12 cellular contexts compared by ENCODE assay signal in the genomic region with DNA sequence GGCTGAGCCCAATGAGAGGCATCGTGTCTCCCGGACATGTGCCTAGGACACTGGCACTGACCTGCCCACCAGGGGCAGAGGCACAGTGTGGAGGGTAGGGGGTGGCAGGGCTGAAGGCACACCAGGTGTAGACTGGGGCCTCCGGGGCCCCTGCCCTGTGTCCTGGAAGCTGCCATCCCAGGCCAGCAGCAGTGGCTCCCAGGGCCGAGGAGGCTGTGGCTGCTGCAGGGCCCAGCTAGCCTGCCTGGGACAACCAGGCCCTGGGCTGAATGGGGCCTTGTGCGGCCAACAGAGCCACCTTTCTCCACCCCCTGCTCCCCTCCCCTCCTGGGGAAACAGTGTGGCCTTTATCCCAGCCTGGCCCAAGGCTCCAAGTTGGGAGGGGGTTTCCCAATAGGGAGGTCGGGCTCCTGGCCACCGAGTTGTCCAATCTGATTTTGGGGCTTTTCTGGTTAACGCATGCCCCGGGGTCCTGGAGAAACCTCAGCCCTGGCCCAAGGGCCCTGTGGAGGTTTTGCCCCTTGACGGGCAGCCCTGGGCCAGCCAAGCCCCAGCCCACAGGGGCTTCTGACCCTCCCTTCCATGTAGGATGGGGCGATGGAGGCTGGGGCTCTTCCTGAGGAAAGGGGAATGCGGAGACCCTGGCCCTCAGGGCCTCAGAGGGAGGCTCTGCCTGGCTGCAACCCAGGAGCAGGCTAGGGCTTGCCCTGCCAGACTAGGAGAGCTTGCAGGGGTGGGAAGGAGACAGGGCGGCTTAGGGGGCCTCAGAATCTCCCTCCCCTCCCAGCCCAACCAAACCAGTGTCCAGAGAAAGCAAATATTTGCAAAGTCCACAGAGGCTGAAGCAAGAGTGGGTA. TPM values are rescaled to one million over a fixed set of nuclear protein-coding genes. Genes with fewer than 3 reads are reported as not detected.
A peak's percentile ranks its signal among the peaks of the same experiment; 100 is the strongest.
DNase-seq lines count a peak whose midpoint lies in the region; ATAC-seq and TF ChIP-seq lines count a peak whose summit lies in the region.
"Had no signal": no experiment of that assay in that cellular context is flagged by ENCODE, and none has a peak within 500 bp of the region (broad histone marks: within the 10 kb centered on the region; RNA-seq: fewer than 3 reads in every experiment).

No MANE protein-coding gene starts in this region.

- H3K27ac Mint-ChIP-seq in activated T-cell treated with anti-CD3 and anti-CD28 coated beads, Interleukin-2, amount 50 U/mL, for 24 hours: no peak overlapping the region
- H3K27ac Mint-ChIP-seq: activated B cell treated with CpG ODN at 0.5 μM for 24 hours had no signal

- H3K23ac ChIP-seq in IMR-90 (ENCODE audit: low read depth, low read length): no peak overlapping the region

- DNase-seq in IMR-90: no peak
- no peak for DNase-seq in lower lobe of right lung
- no peak for DNase-seq in stomach
- DNase-seq in activated T-cell treated with anti-CD3 and anti-CD28 coated beads, Interleukin-2, amount 50 U/mL, for 24 hours: no peak
- DNase-seq in EL: no peak
- DNase-seq: activated B cell treated with CpG ODN at 0.5 μM for 24 hours, KG1, NCI-H526, testis had no signal

- H3K4me1 Mint-ChIP-seq in activated T-cell treated with anti-CD3 and anti-CD28 coated beads, Interleukin-2, amount 50 U/mL, for 24 hours (ENCODE audit: low read depth): peaks cover 11% of the 10 kb centered on the region

- no peak for ATAC-seq in IMR-90 (ENCODE audit: low read depth)
- ATAC-seq in lower lobe of right lung: no peak
- no peak for ATAC-seq in HG03571 (IDR thresholded peaks at IDR 0.05; ENCODE audit: unreplicated experiment)
- ATAC-seq in HG02852 (IDR thresholded peaks at IDR 0.05; ENCODE audit: unreplicated experiment): no peak

- peak overlapping the region in 1 of 2 experiments; percentile 10; a peak in 1 of 4 replicates for H4K8ac ChIP-seq in IMR-90 (ENCODE audit: low read depth in 2 of 2, low read length in 2 of 2)

- 88% methylated on average over 4 of the region's 13 CpGs; no CpG with 5 or more reads in 1 of the 2 experiments for WGBS in IMR-90 (ENCODE audit: extremely low coverage in 2 of 2, insufficient read length in 1 of 2), 2 experiments
- 49 to 61% (median 54%) methylated on average over 8 to 13 of the region's 13 CpGs for WGBS in stomach, 5 donors

- H3K27ac ChIP-seq in IMR-90 (ENCODE audit: insufficient read depth, low read length) (peak overlapping the region; percentile 32; the same call in 1 of the 2 replicates), lower lobe of right lung (peak overlapping the region; percentile 39), stomach (peak overlapping the region in 4 of 5 donors; percentile 64 to 95 (median 84))
- H3K27ac ChIP-seq: testis had no signal

- H3K4me3 ChIP-seq in IMR-90 (ENCODE audit: insufficient read depth, low read depth, low read length) (no peak overlapping the region), endocrine pancreas (ENCODE audit: control insufficient read depth, insufficient read depth, low read length) (no peak overlapping the region), lower lobe of right lung (no peak overlapping the region), stomach (peak overlapping the region in 3 of 4 donors; percentile 0 to 3 (median 1))
- H3K4me3 ChIP-seq: testis had no signal

- intact Hi-C loops in IMR-90 (cut with micrococcal nuclease): no loop called here
- intact Hi-C loops in lower lobe of right lung (cut with DNase I): no loop called here
- intact Hi-C loops in stomach (cut with DNase I; ENCODE audit: low total_unique reads): no loop called here

- H3K4me1 ChIP-seq in IMR-90 (ENCODE audit: control insufficient read depth, insufficient read depth, low read length) (peaks cover 37% of the 10 kb centered on the region), endocrine pancreas (ENCODE audit: control insufficient read depth, insufficient read depth, low read length) (no peaks in the 10 kb centered on the region), lower lobe of right lung (peaks cover 52% of the 10 kb centered on the region), stomach (peaks cover 55 to 67% (median 61%) of the 10 kb centered on the region in 4 donors)

- H2AFZ ChIP-seq in IMR-90 (replicated peaks; ENCODE audit: low read length, poor library complexity): no peak overlapping the region

- H3K4ac ChIP-seq in IMR-90 (ENCODE audit: low read depth, low read length): peak overlapping the region; percentile 33; the same call in 1 of the 2 replicates

- no peak for TF ChIP-seq RAD21 in IMR-90 (IDR thresholded peaks at IDR 0.05; ENCODE audit: low read length)

- H3K9me3 Mint-ChIP-seq in activated T-cell treated with anti-CD3 and anti-CD28 coated beads, Interleukin-2, amount 50 U/mL, for 24 hours: no peaks in the 10 kb centered on the region
- H3K9me3 Mint-ChIP-seq: activated B cell treated with CpG ODN at 0.5 μM for 24 hours had no signal

- H3K56ac ChIP-seq in IMR-90 (ENCODE audit: extremely low read depth, insufficient read depth, low read length): no peak overlapping the region

- in situ Hi-C loops in IMR-90 (cut with MboI; ENCODE audit: low sequenced_read_pairs): loop anchor here (5.0 to 25.0 kb wide), 2 partner anchors 86 to 681 kb away; partner anchors contain the start of gene CALB2

- no TSS peak for BruUV-seq in IMR-90 (replicated peaks; lab: Mats Ljungman, UMichigan)

- no peaks in the 10 kb centered on the region for H3K9me3 ChIP-seq in IMR-90 (ENCODE audit: control insufficient read depth, insufficient read depth, low read length)
- H3K9me3 ChIP-seq in endocrine pancreas (ENCODE audit: control insufficient read depth, low read length): no peaks in the 10 kb centered on the region
- no peaks in the 10 kb centered on the region for H3K9me3 ChIP-seq in lower lobe of right lung
- no peaks in the 10 kb centered on the region for H3K9me3 ChIP-seq in stomach
- H3K9me3 ChIP-seq: testis had no signal

- no peaks in the 10 kb centered on the region for H3K36me3 Mint-ChIP-seq in activated T-cell treated with anti-CD3 and anti-CD28 coated beads, Interleukin-2, amount 50 U/mL, for 24 hours (ENCODE audit: low read depth)

- H2BK120ac ChIP-seq in IMR-90 (ENCODE audit: low read depth, low read length): no peak overlapping the region; the same call in 1 of the 2 replicates

- H4K91ac ChIP-seq in IMR-90 (ENCODE audit: insufficient read depth, low read depth, low read length): no peak overlapping the region; the same call in 1 of the 2 replicates

- H3K36me3 ChIP-seq in IMR-90 (ENCODE audit: control insufficient read depth, insufficient read depth, low read length) (peaks cover 52% of the 10 kb centered on the region), endocrine pancreas (ENCODE audit: control insufficient read depth, insufficient read depth, low read length) (peaks cover 3% of the 10 kb centered on the region), lower lobe of right lung (peaks cover 39% of the 10 kb centered on the region), stomach (peaks cover 26 to 33% (median 32%) of the 10 kb centered on the region in 4 donors)

- TF ChIP-seq POLR2A in IMR-90 (IDR thresholded peaks at IDR 0.05; ENCODE audit: low read depth, low read length) (no peak), stomach (IDR thresholded peaks at IDR 0.05) (no peak)

- no peak for TF ChIP-seq EP300 in stomach (IDR thresholded peaks at IDR 0.05)

- H3K9ac ChIP-seq in IMR-90 (ENCODE audit: low read depth, low read length) (peak overlapping the region; percentile 34; the same call in 1 of the 2 replicates), endocrine pancreas (ENCODE audit: control insufficient read depth, insufficient read depth, low read length) (peak overlapping the region; percentile 45)

- no peak for TF ChIP-seq CTCF in IMR-90 (conservative IDR thresholded peaks at IDR 0.05; ENCODE audit: low read depth, low read length)
- no peak for TF ChIP-seq CTCF in lower lobe of right lung (IDR thresholded peaks at IDR 0.05)
- TF ChIP-seq CTCF in stomach (IDR thresholded peaks at IDR 0.05): no peak

- peaks cover 20 to 71% of the 10 kb centered on the region in 2 experiments for H3K79me1 ChIP-seq in IMR-90 (ENCODE audit: low read depth in 1 of 2, low read length in 2 of 2)

- peak overlapping the region; percentile 69; the same call in 1 of the 2 replicates for H2AK5ac ChIP-seq in IMR-90 (ENCODE audit: low read depth, low read length)

- dilution Hi-C loops in IMR-90 (cut with HindIII; ENCODE audit: low sequenced_read_pairs, unreplicated experiment): no loop called here

- peaks cover 6% of the 10 kb centered on the region for H3K9me1 ChIP-seq in IMR-90 (ENCODE audit: insufficient read depth, low read length)

- no peak overlapping the region for H3K18ac ChIP-seq in IMR-90 (ENCODE audit: low read depth, low read length)

- peaks cover 79% of the 10 kb centered on the region for H4K20me1 ChIP-seq in IMR-90 (ENCODE audit: insufficient read depth, low read length)

- H4K5ac ChIP-seq in IMR-90 (ENCODE audit: low read depth, low read length): no peak overlapping the region

- H3K4me3 Mint-ChIP-seq in activated T-cell treated with anti-CD3 and anti-CD28 coated beads, Interleukin-2, amount 50 U/mL, for 24 hours: no peak overlapping the region
- H3K4me3 Mint-ChIP-seq: activated B cell treated with CpG ODN at 0.5 μM for 24 hours had no signal

- H3K27me3 Mint-ChIP-seq in activated T-cell treated with anti-CD3 and anti-CD28 coated beads, Interleukin-2, amount 50 U/mL, for 24 hours: peaks cover 35% of the 10 kb centered on the region

- no peak overlapping the region for H2AK9ac ChIP-seq in IMR-90 (replicated peaks; ENCODE audit: low read depth, low read length, poor library complexity)

- H3K4me2 ChIP-seq in IMR-90 (ENCODE audit: low read depth, low read length): peak overlapping the region; percentile 1; the same call in 1 of the 2 replicates

- no peak overlapping the region for H2BK5ac ChIP-seq in IMR-90 (ENCODE audit: low read depth, low read length, poor library complexity, severe bottlenecking)

- peak overlapping the region; percentile 16; the same call in 1 of the 3 replicates for H2BK15ac ChIP-seq in IMR-90 (ENCODE audit: low read depth, low read length)

- 0 out of 2 replicates have a peak overlapping the region, but pooled peaks have one; percentile 29 for H3K14ac ChIP-seq in IMR-90 (replicated peaks; ENCODE audit: low read depth, low read length)

- POLR2A ChIA-PET in IMR-90 (lab: Charles Lee; ENCODE audit: unreplicated experiment): no interaction called here

- H2BK20ac ChIP-seq in IMR-90 (ENCODE audit: low read depth, low read length): no peak overlapping the region

- H3K27me3 ChIP-seq in IMR-90 (ENCODE audit: control insufficient read depth, insufficient read depth, low read length): no peaks in the 10 kb centered on the region
- H3K27me3 ChIP-seq in endocrine pancreas (ENCODE audit: control insufficient read depth, insufficient read depth, low read length): no peaks in the 10 kb centered on the region
- H3K27me3 ChIP-seq in lower lobe of right lung (ENCODE audit: low read depth): no peaks in the 10 kb centered on the region
- peaks cover 0 to 11% (median 0%) of the 10 kb centered on the region in 3 donors for H3K27me3 ChIP-seq in stomach
- H3K27me3 ChIP-seq: testis had no signal

- CTCF ChIA-PET in IMR-90 (lab: Yijun Ruan, JAX): interaction anchor here (1.2 kb wide), 1 partner anchor 89 kb away, joined by 5 read pairs; no protein-coding TSS in a partner anchor

RNA-seq across cellular contexts. Expression of gene MTSS2, which starts 4.2 kb away (rescaled TPM):
- total RNA-seq in IMR-90 (2012; rRNA removed) (8.9 and 9.1 TPM in 2 replicates), lower lobe of right lung (60.8 TPM), stomach (10 to 100 TPM in 4 of 5 donors, 1 to 10 TPM in 1; 5.8 to 50.7 (median 17.4) TPM)
- polyA plus RNA-seq in IMR-90 (2012; rRNA removed) (86.2 and 108 TPM in 2 replicates), stomach (10 to 100 TPM; 19.7 to 42.2 (median 33.0) TPM)
- 69.9 and 88.4 TPM in 2 replicates for polyA plus RNA-seq in IMR-90 (2012; cell fraction: cytosol; rRNA removed)
- polyA plus RNA-seq in IMR-90 (2012; cell fraction: nucleus; rRNA removed; ENCODE audit: low replicate concordance): 148 and 251 TPM in 2 replicates

RNA-seq across cellular contexts. Expression of gene IL34, which starts 35.3 kb away (rescaled TPM):
- total RNA-seq in IMR-90 (2012; rRNA removed) (1.1 and 1.3 TPM in 2 replicates), lower lobe of right lung (2.6 TPM), stomach (1 to 10 TPM in 1 of 5 donors, under 1 TPM in 2, not detected in 2; 0.45 to 2.0 (median 0.87) TPM)
- polyA plus RNA-seq in IMR-90 (2012; rRNA removed) (2.0 and 2.5 TPM in 2 replicates), stomach (1 to 10 TPM; 1.5 to 5.9 (median 2.1) TPM)
- 2.1 and 4.5 TPM in 2 replicates for polyA plus RNA-seq in IMR-90 (2012; cell fraction: cytosol; rRNA removed)
- 2.3 and 2.9 TPM in 2 replicates for polyA plus RNA-seq in IMR-90 (2012; cell fraction: nucleus; rRNA removed; ENCODE audit: low replicate concordance)

Comparison
In these comparisons a context has a peak if more than half of its experiments do, and no peak if none do; other contexts are left out.
1. H3K27ac ChIP-seq: peak in every context shown above with its lines; median percentile 84 in stomach; 39 in lower lobe of right lung; 32 in IMR-90.
2. H3K4me3 ChIP-seq: peak in stomach (3 of 4); none in IMR-90 (single experiment), endocrine pancreas (single experiment) and lower lobe of right lung (single experiment).